In the genomic region with DNA sequence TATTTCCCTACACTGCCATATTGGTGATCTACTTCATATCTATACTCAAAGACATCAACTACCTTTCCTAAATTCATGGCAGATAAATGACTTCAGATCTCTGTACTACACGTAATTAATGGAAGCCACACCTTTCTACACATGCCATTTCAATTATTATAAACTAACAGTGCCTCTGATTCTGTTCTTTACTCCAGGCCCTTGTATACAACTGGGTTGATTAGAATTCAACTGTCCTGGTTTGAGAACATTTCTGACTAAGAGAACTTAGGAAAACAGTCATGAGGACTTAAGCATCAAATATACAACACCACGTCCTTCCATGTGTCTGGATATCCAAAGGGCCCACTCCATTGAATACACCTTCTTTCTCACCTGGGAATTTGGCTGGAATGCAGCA, we compare ENCODE assay signal across 11 cellular contexts. TPM values are rescaled to one million over a fixed set of nuclear protein-coding genes. Genes with fewer than 3 reads are reported as not detected.
A peak's percentile ranks its signal among the peaks of the same experiment; 100 is the strongest.
DNase-seq lines count a peak whose midpoint lies in the region; ATAC-seq, FAIRE-seq and TF ChIP-seq lines count a peak whose summit lies in the region.
"Had no signal": no experiment of that assay in that cellular context is flagged by ENCODE, and none has a peak within 500 bp of the region (broad histone marks: within the 10 kb centered on the region; RNA-seq: fewer than 3 reads in every experiment).

No MANE protein-coding gene starts in this region.

- no peak for FAIRE-seq in GM12878 (lab: Jason Lieb, UNC)

- H3K9ac ChIP-seq in GM23248 (peak overlapping the region; percentile 94), GM12878 (ENCODE audit: control insufficient read depth, insufficient read depth, low read length) (no peak overlapping the region), mesendoderm (ENCODE audit: low read length) (peak overlapping the region; percentile 99)

- intact Hi-C loops in GM12878 (cut with micrococcal nuclease; ENCODE audit: unreplicated experiment) = no loop called here

- H3K9me2 ChIP-seq in GM23248 (ENCODE audit: insufficient read depth) = no peaks in the 10 kb centered on the region

- RAD21 ChIA-PET in GM12878 (lab: Charles Lee; ENCODE audit: unreplicated experiment) = interaction anchor here (0.6 to 1.6 kb wide), 2 partner anchors 24 to 154 kb away, joined by 3 to 6 read pairs; no protein-coding TSS in a partner anchor

- H3K27me3 ChIP-seq in GM23248 (replicated peaks; ENCODE audit: insufficient read depth) (no peaks in the 10 kb centered on the region), GM12878 (replicated peaks in 1 of 2; ENCODE audit: control insufficient read depth in 2 of 2, insufficient read depth in 2 of 2, low read length in 1 of 2) (no peaks in the 10 kb centered on the region), mesendoderm (ENCODE audit: insufficient read depth, low read length, poor library complexity) (no peaks in the 10 kb centered on the region), upper lobe of left lung (no peaks in the 10 kb centered on the region), MG63 (no peaks in the 10 kb centered on the region)

- SMC1A ChIA-PET in GM12878 (lab: Charles Lee; ENCODE audit: uncharacterized antibody, unreplicated experiment) = interaction anchor here (1.5 to 1.7 kb wide), 3 partner anchors 22 to 107 kb away, joined by 4 to 6 read pairs (median 5); no protein-coding TSS in a partner anchor

- H3K18ac ChIP-seq in mesendoderm (ENCODE audit: low read length) = no peak overlapping the region

- CTCF ChIA-PET in GM12878 (lab: Yijun Ruan, JAX) = interaction anchor here (1.2 to 5.3 kb wide), 7 partner anchors 13 to 107 kb away, joined by 5 to 60 read pairs (median 13); no protein-coding TSS in a partner anchor

- H2BK15ac ChIP-seq in mesendoderm (replicated peaks; ENCODE audit: low read depth) = no peak overlapping the region

- H2BK5ac ChIP-seq in mesendoderm (ENCODE audit: low read length) = no peak overlapping the region

- 49 to 51% methylated on average over 2 of the region's 2 CpGs for WGBS in GM23248 (ENCODE audit: low coverage in 1 of 2, low lambda C conversion rate in 2 of 2, missing lambda C conversion rate in 2 of 2), 2 experiments
- 73% methylated on average over 2 of the region's 2 CpGs for WGBS in GM12878 (ENCODE audit: insufficient coverage, insufficient replicate concordance, low lambda C conversion rate, missing lambda C conversion rate)
- WGBS in mesendoderm (ENCODE audit: extremely low coverage, insufficient coverage, low lambda C conversion rate) = no CpG with 5 or more reads among the region's 2 CpGs
- 74 to 78% methylated on average over 2 of the region's 2 CpGs for WGBS in upper lobe of left lung, 2 donors

- peaks cover 14% of the 10 kb centered on the region for H3K79me1 ChIP-seq in mesendoderm (ENCODE audit: low read length)

- H3K4me1 ChIP-seq in GM23248 (ENCODE audit: insufficient read depth) = peaks cover 30% of the 10 kb centered on the region
- H3K4me1 ChIP-seq in GM12878 (ENCODE audit: control insufficient read depth, insufficient read depth, low read length) = peaks cover 3% of the 10 kb centered on the region; the same call in 1 of the 2 replicates
- H3K4me1 ChIP-seq in mesendoderm (ENCODE audit: control insufficient read depth, low read depth, low read length) = peaks cover 9% of the 10 kb centered on the region
- H3K4me1 ChIP-seq in upper lobe of left lung = peaks cover 25 to 67% (median 42%) of the 10 kb centered on the region in 4 donors

- H3K4me2 ChIP-seq in GM23248 (ENCODE audit: unreplicated experiment) = peak overlapping the region; percentile 98
- peak overlapping the region; percentile 88 for H3K4me2 ChIP-seq in GM12878 (ENCODE audit: control insufficient read depth, insufficient read depth)
- H3K4me2 ChIP-seq in mesendoderm (ENCODE audit: low read length) = no peak overlapping the region

- H3K23ac ChIP-seq in mesendoderm (ENCODE audit: low read length) = no peak overlapping the region

- peaks cover 91% of the 10 kb centered on the region for H3K79me2 ChIP-seq in GM23248 (ENCODE audit: insufficient read depth)
- peaks cover 56% of the 10 kb centered on the region for H3K79me2 ChIP-seq in GM12878 (ENCODE audit: control insufficient read depth, insufficient read depth, low read length)
- peaks cover 51% of the 10 kb centered on the region for H3K79me2 ChIP-seq in mesendoderm (ENCODE audit: control insufficient read depth, insufficient read depth, low read length)

- POLR2A ChIA-PET in GM12878 (lab: Charles Lee) = interaction anchor here (1.2 kb wide), 1 partner anchor 493 kb away, joined by 4 read pairs; no protein-coding TSS in a partner anchor

- no peak overlapping the region for H4K8ac ChIP-seq in mesendoderm (ENCODE audit: low read depth, low read length)

- TF ChIP-seq RAD21 in GM12878 (IDR thresholded peaks at IDR 0.05; ENCODE audit: insufficient read depth, low read depth, low read length) = no peak

- H3K56ac ChIP-seq in mesendoderm (ENCODE audit: low read length) = peak overlapping the region; percentile 19

- H3K36me3 ChIP-seq in GM23248 (ENCODE audit: low read depth) (peaks cover 45% of the 10 kb centered on the region), GM12878 (ENCODE audit: control insufficient read depth in 2 of 2, insufficient read depth in 2 of 2, low read length in 1 of 2) (peaks cover 3 to 32% of the 10 kb centered on the region in 2 experiments), mesendoderm (ENCODE audit: control insufficient read depth, insufficient read depth, low read length) (peaks cover 11% of the 10 kb centered on the region), upper lobe of left lung (peaks cover 20 to 59% (median 37%) of the 10 kb centered on the region in 4 donors), MG63 (peaks cover 40% of the 10 kb centered on the region)

- no peak overlapping the region for H4K5ac ChIP-seq in mesendoderm (ENCODE audit: low read length)

- H3K9me3 ChIP-seq in GM23248 (ENCODE audit: low read depth) = no peaks in the 10 kb centered on the region
- H3K9me3 ChIP-seq in GM12878 (replicated peaks; ENCODE audit: control insufficient read depth, insufficient read depth, low read length) = no peaks in the 10 kb centered on the region
- H3K9me3 ChIP-seq in upper lobe of left lung = no peaks in the 10 kb centered on the region
- no peaks in the 10 kb centered on the region for H3K9me3 ChIP-seq in MG63

- TF ChIP-seq CTCF in AG10803 (conservative IDR thresholded peaks at IDR 0.05; ENCODE audit: low read length) (no peak), GM12878 (IDR thresholded peaks at IDR 0.05 in 2 of 3, conservative IDR thresholded peaks at IDR 0.05 in 1 of 3; ENCODE audit: control insufficient read depth in 2 of 3, extremely low read depth in 1 of 3, insufficient read depth in 1 of 3, low read depth in 3 of 3, low read length in 3 of 3) (no peak), upper lobe of left lung (IDR thresholded peaks at IDR 0.05) (no peak)

- TF ChIP-seq EP300 in GM12878 (IDR thresholded peaks at IDR 0.05; ENCODE audit: borderline replicate concordance in 1 of 2, control insufficient read depth in 1 of 2, low read depth in 2 of 2, low read length in 2 of 2) (no peak), upper lobe of left lung (IDR thresholded peaks at IDR 0.05) (no peak)

- H3K4ac ChIP-seq in mesendoderm (ENCODE audit: low read depth, low read length) = no peak overlapping the region

- H2AFZ ChIP-seq in GM23248 (no peak overlapping the region), GM12878 (ENCODE audit: control insufficient read depth, low read depth, low read length) (no peak overlapping the region)

- peaks cover 25% of the 10 kb centered on the region for H3F3A ChIP-seq in GM23248 (ENCODE audit: insufficient read depth)

- in situ Hi-C loops in GM23248 (cut with MboI) (no loop called here), GM12878 (cut with MboI) (no loop called here)

- ATAC-seq in GM12878 = no peak
- no peak for ATAC-seq in upper lobe of left lung (ENCODE audit: low FRiP score in 2 of 2)
- ATAC-seq in GM21515 (IDR thresholded peaks at IDR 0.05; ENCODE audit: unreplicated experiment) = no peak
- ATAC-seq: T-cell had no signal

- H2BK120ac ChIP-seq in mesendoderm (ENCODE audit: low read depth, low read length) = no peak overlapping the region

- H2AK5ac ChIP-seq in mesendoderm (ENCODE audit: low read length) = no peak overlapping the region

- no TSS peak for BruUV-seq in GM12878 (replicated peaks; lab: Mats Ljungman, UMichigan)

- H3K4me3 ChIP-seq in AG10803 (ENCODE audit: low read length) (peak overlapping the region; percentile 97), GM23248 (peak overlapping the region; percentile 98), GM12878 (peak overlapping the region; percentile 92; the same call in 1 of the 2 replicates), mesendoderm (ENCODE audit: low read length) (no peak overlapping the region), upper lobe of left lung (peak overlapping the region in 1 of 4 donors; percentile 74), MG63 (no peak overlapping the region)

- H3K27ac ChIP-seq in GM23248 = no peak overlapping the region
- no peak overlapping the region for H3K27ac ChIP-seq in GM12878 (ENCODE audit: control insufficient read depth, insufficient read depth)
- H3K27ac ChIP-seq in mesendoderm (ENCODE audit: low read depth, low read length) = no peak overlapping the region
- H3K27ac ChIP-seq in upper lobe of left lung = no peak overlapping the region

- DNase-seq in AG10803 (ENCODE audit: low read depth) (no peak), GM23248 (no peak), GM12878 (ENCODE audit: low read depth, low spot score) (no peak), mesendoderm (no peak), upper lobe of left lung (no peak), MG63 (no peak)
- no peak for DNase-seq in stimulated activated CD4-positive, alpha-beta T cell treated with anti-CD3 and anti-CD28 coated beads, Interleukin-1b, Interleukin-23, amount 100 ng/mL, for 48 hours
- DNase-seq: anterior cingulate cortex, NCI-H2029 treated with DMSO at 0.1 percent for 48 hours, T-cell had no signal

- H4K20me1 ChIP-seq in GM23248 (ENCODE audit: insufficient read depth) (peaks cover 8% of the 10 kb centered on the region; the same call in 1 of the 2 replicates), GM12878 (ENCODE audit: control insufficient read depth, insufficient read depth) (0 out of 2 replicates have a peak, but pooled peaks cover 7% of the 10 kb centered on the region)

- TF ChIP-seq POLR2A in GM12878 (IDR thresholded peaks at IDR 0.05; ENCODE audit: low read depth, low read length) = no peak
- no peak for TF ChIP-seq POLR2A in upper lobe of left lung (IDR thresholded peaks at IDR 0.05)

RNA-seq across cellular contexts. Expression of gene ACIN1, which starts 1.8 kb away (rescaled TPM):
- total RNA-seq in GM23248 (2014; rRNA removed; shearing (Covaris generic)) = 61.0 and 63.7 TPM in 2 replicates
- 28.8 and 35.5 TPM in 2 replicates for polyA plus RNA-seq in GM23248 (2016; fragmentation: Nextera tagmentation; extraction: Ambion mirVana)
- 261 and 267 TPM in 2 replicates for total RNA-seq in GM12878 (2013; cell fraction: nucleolus; rRNA removed)
- 96.2 and 100 TPM in 2 replicates for total RNA-seq in GM12878 (2014; rRNA removed)
- total RNA-seq in GM12878 (2014; rRNA removed; fragmentation: Illumina TruSeq; extraction: Trizol) = 86.1 and 86.4 TPM in 2 replicates
- total RNA-seq in GM12878 (2021) = 124 and 130 TPM in 2 replicates
- 61.6 TPM for polyA plus RNA-seq in GM12878 (2011; ENCODE audit: low read depth)
- polyA plus RNA-seq in GM12878 (2011; rRNA removed) = 87.5 and 112 TPM in 2 replicates
- 55.6 and 62.4 TPM in 2 replicates for polyA plus RNA-seq in GM12878 (2011; cell fraction: cytosol; rRNA removed)
- 705 and 814 TPM in 2 replicates for polyA plus RNA-seq in GM12878 (2011; cell fraction: nucleus; rRNA removed)
- 80.4 and 97.4 TPM in 2 replicates for polyA plus RNA-seq in GM12878 (2012)
- polyA plus RNA-seq in GM12878 (2014; fragmentation: Illumina TruSeq; extraction: Trizol) = 148 and 150 TPM in 2 replicates
- 1 to 10 TPM; 4.3 to 9.9 TPM for polyA plus RNA-seq in GM12878 (2014; fragmentation: Nextera tagmentation; extraction: Ambion mirVana)
- polyA plus RNA-seq in GM12878 (2014; rRNA removed) = 117 and 126 TPM in 2 replicates
- 10 to 100 TPM; 42.3 to 44.1 TPM for polyA plus RNA-seq in GM12878 (2016; fragmentation: Nextera tagmentation; extraction: Ambion mirVana)
- 92.8 and 105 TPM in 2 replicates for polyA minus RNA-seq in GM12878 (2011; rRNA and poly(A)+ RNA removed)
- 29.7 and 32.2 TPM in 2 replicates for polyA minus RNA-seq in GM12878 (2011; cell fraction: cytosol; rRNA and poly(A)+ RNA removed)
- polyA minus RNA-seq in GM12878 (2011; cell fraction: nucleus; rRNA and poly(A)+ RNA removed) = 166 and 248 TPM in 2 replicates
- 212 TPM for polyA plus RNA-seq in mesendoderm (2013, experiment 1 of 2)
- 206 TPM for polyA plus RNA-seq in mesendoderm (2013, experiment 2 of 2)
- 100 to 1,000 TPM in 5 of 6 donors, 10 to 100 TPM in 1; 91.1 to 350 (median 139) TPM for total RNA-seq in upper lobe of left lung
- total RNA-seq in MG63 (2014; rRNA removed; shearing (Covaris generic); ENCODE audit: low replicate concordance) = 39.7 and 52.2 TPM in 2 replicates

RNA-seq across cellular contexts. Expression of gene C14orf119, which starts 2.2 kb away (rescaled TPM):
- total RNA-seq in GM23248 (2014; rRNA removed; shearing (Covaris generic)) = 48.7 and 55.5 TPM in 2 replicates
- polyA plus RNA-seq in GM23248 (2016; fragmentation: Nextera tagmentation; extraction: Ambion mirVana) = 157 and 166 TPM in 2 replicates
- 11.1 and 15.9 TPM in 2 replicates for total RNA-seq in GM12878 (2013; cell fraction: nucleolus; rRNA removed)
- 38.8 and 43.7 TPM in 2 replicates for total RNA-seq in GM12878 (2014; rRNA removed)
- total RNA-seq in GM12878 (2014; rRNA removed; fragmentation: Illumina TruSeq; extraction: Trizol) = 36.8 and 40.8 TPM in 2 replicates
- total RNA-seq in GM12878 (2021) = 35.9 and 40.4 TPM in 2 replicates
- polyA plus RNA-seq in GM12878 (2011; ENCODE audit: low read depth) = 26.0 TPM
- polyA plus RNA-seq in GM12878 (2011; rRNA removed) = 44.4 and 65.1 TPM in 2 replicates
- 58.8 and 73.6 TPM in 2 replicates for polyA plus RNA-seq in GM12878 (2011; cell fraction: cytosol; rRNA removed)
- 33.9 and 45.7 TPM in 2 replicates for polyA plus RNA-seq in GM12878 (2011; cell fraction: nucleus; rRNA removed)
- polyA plus RNA-seq in GM12878 (2012) = 24.1 and 34.1 TPM in 2 replicates
- 32.3 and 44.9 TPM in 2 replicates for polyA plus RNA-seq in GM12878 (2014; fragmentation: Illumina TruSeq; extraction: Trizol)
- polyA plus RNA-seq in GM12878 (2014; fragmentation: Nextera tagmentation; extraction: Ambion mirVana) = 100 to 1,000 TPM; 166 to 228 TPM
- 50.1 and 50.7 TPM in 2 replicates for polyA plus RNA-seq in GM12878 (2014; rRNA removed)
- 100 to 1,000 TPM; 104 to 120 TPM for polyA plus RNA-seq in GM12878 (2016; fragmentation: Nextera tagmentation; extraction: Ambion mirVana)
- polyA minus RNA-seq in GM12878 (2011; rRNA and poly(A)+ RNA removed) = 60.8 and 65.4 TPM in 2 replicates
- polyA minus RNA-seq in GM12878 (2011; cell fraction: cytosol; rRNA and poly(A)+ RNA removed) = 8.8 and 11.4 TPM in 2 replicates
- 11.5 and 13.7 TPM in 2 replicates for polyA minus RNA-seq in GM12878 (2011; cell fraction: nucleus; rRNA and poly(A)+ RNA removed)
- 37.0 TPM for polyA plus RNA-seq in mesendoderm (2013, experiment 1 of 2)
- 35.2 TPM for polyA plus RNA-seq in mesendoderm (2013, experiment 2 of 2)
- total RNA-seq in upper lobe of left lung = 10 to 100 TPM in 5 of 6 donors, 1 to 10 TPM in 1; 4.9 to 52.5 (median 35.7) TPM
- total RNA-seq in MG63 (2014; rRNA removed; shearing (Covaris generic); ENCODE audit: low replicate concordance) = 9.6 and 22.8 TPM in 2 replicates

RNA-seq across cellular contexts. Expression of gene CIROP, which starts 11.7 kb away (rescaled TPM):
- not detected in 2 replicates for total RNA-seq in GM23248 (2014; rRNA removed; shearing (Covaris generic))
- 0.09 TPM in 1 of 2 replicates, not detected in the other for polyA plus RNA-seq in GM23248 (2016; fragmentation: Nextera tagmentation; extraction: Ambion mirVana)
- total RNA-seq in GM12878 (2013; cell fraction: nucleolus; rRNA removed) = not detected in 2 replicates
- not detected in 2 replicates for total RNA-seq in GM12878 (2014; rRNA removed)
- total RNA-seq in GM12878 (2014; rRNA removed; fragmentation: Illumina TruSeq; extraction: Trizol) = not detected in 2 replicates
- total RNA-seq in GM12878 (2021) = not detected in 2 replicates
- not detected for polyA plus RNA-seq in GM12878 (2011; ENCODE audit: low read depth)
- polyA plus RNA-seq in GM12878 (2011; rRNA removed) = not detected in 2 replicates
- not detected in 2 replicates for polyA plus RNA-seq in GM12878 (2011; cell fraction: cytosol; rRNA removed)
- not detected in 2 replicates for polyA plus RNA-seq in GM12878 (2011; cell fraction: nucleus; rRNA removed)
- not detected in 2 replicates for polyA plus RNA-seq in GM12878 (2012)
- polyA plus RNA-seq in GM12878 (2014; fragmentation: Illumina TruSeq; extraction: Trizol) = not detected in 2 replicates
- not detected for polyA plus RNA-seq in GM12878 (2014; fragmentation: Nextera tagmentation; extraction: Ambion mirVana)
- not detected in 2 replicates for polyA plus RNA-seq in GM12878 (2014; rRNA removed)
- polyA plus RNA-seq in GM12878 (2016; fragmentation: Nextera tagmentation; extraction: Ambion mirVana) = not detected
- not detected in 2 replicates for polyA minus RNA-seq in GM12878 (2011; rRNA and poly(A)+ RNA removed)
- polyA minus RNA-seq in GM12878 (2011; cell fraction: cytosol; rRNA and poly(A)+ RNA removed) = not detected in 2 replicates
- not detected in 2 replicates for polyA minus RNA-seq in GM12878 (2011; cell fraction: nucleus; rRNA and poly(A)+ RNA removed)
- 0.04 TPM for polyA plus RNA-seq in mesendoderm (2013, experiment 1 of 2)
- polyA plus RNA-seq in mesendoderm (2013, experiment 2 of 2) = 0.06 TPM
- not detected for total RNA-seq in upper lobe of left lung
- not detected in 2 replicates for total RNA-seq in MG63 (2014; rRNA removed; shearing (Covaris generic); ENCODE audit: low replicate concordance)
- total RNA-seq: T-cell had no signal

RNA-seq across cellular contexts. Expression of gene CEBPE, which starts 26.0 kb away (rescaled TPM):
- not detected in 2 replicates for total RNA-seq in GM23248 (2014; rRNA removed; shearing (Covaris generic))
- not detected in 2 replicates for polyA plus RNA-seq in GM23248 (2016; fragmentation: Nextera tagmentation; extraction: Ambion mirVana)
- total RNA-seq in GM12878 (2013; cell fraction: nucleolus; rRNA removed) = not detected in 2 replicates
- total RNA-seq in GM12878 (2014; rRNA removed) = 0.45 TPM in 1 of 2 replicates, not detected in the other
- total RNA-seq in GM12878 (2014; rRNA removed; fragmentation: Illumina TruSeq; extraction: Trizol) = 0.09 TPM in 1 of 2 replicates, not detected in the other
- 0.21 TPM in 1 of 2 replicates, not detected in the other for total RNA-seq in GM12878 (2021)
- polyA plus RNA-seq in GM12878 (2011; ENCODE audit: low read depth) = not detected
- polyA plus RNA-seq in GM12878 (2011; rRNA removed) = not detected in 2 replicates
- polyA plus RNA-seq in GM12878 (2011; cell fraction: cytosol; rRNA removed) = not detected in 2 replicates
- not detected in 2 replicates for polyA plus RNA-seq in GM12878 (2011; cell fraction: nucleus; rRNA removed)
- not detected in 2 replicates for polyA plus RNA-seq in GM12878 (2012)
- not detected in 2 replicates for polyA plus RNA-seq in GM12878 (2014; fragmentation: Illumina TruSeq; extraction: Trizol)
- polyA plus RNA-seq in GM12878 (2014; fragmentation: Nextera tagmentation; extraction: Ambion mirVana) = not detected
- polyA plus RNA-seq in GM12878 (2014; rRNA removed) = 0.23 and 0.24 TPM in 2 replicates
- not detected for polyA plus RNA-seq in GM12878 (2016; fragmentation: Nextera tagmentation; extraction: Ambion mirVana)
- not detected in 2 replicates for polyA minus RNA-seq in GM12878 (2011; rRNA and poly(A)+ RNA removed)
- not detected in 2 replicates for polyA minus RNA-seq in GM12878 (2011; cell fraction: cytosol; rRNA and poly(A)+ RNA removed)
- not detected in 2 replicates for polyA minus RNA-seq in GM12878 (2011; cell fraction: nucleus; rRNA and poly(A)+ RNA removed)
- 0.04 TPM for polyA plus RNA-seq in mesendoderm (2013, experiment 1 of 2)
- polyA plus RNA-seq in mesendoderm (2013, experiment 2 of 2) = 0.07 TPM
- under 1 TPM in 2 of 6 donors, not detected in 4; 0.31 to 0.77 TPM for total RNA-seq in upper lobe of left lung
- not detected in 2 replicates for total RNA-seq in MG63 (2014; rRNA removed; shearing (Covaris generic); ENCODE audit: low replicate concordance)

RNA-seq across cellular contexts. Expression of gene CDH24, which starts 35.8 kb away (rescaled TPM):
- total RNA-seq in GM23248 (2014; rRNA removed; shearing (Covaris generic)) = 3.8 and 5.6 TPM in 2 replicates
- 1.0 and 1.5 TPM in 2 replicates for polyA plus RNA-seq in GM23248 (2016; fragmentation: Nextera tagmentation; extraction: Ambion mirVana)
- total RNA-seq in GM12878 (2013; cell fraction: nucleolus; rRNA removed) = 5.5 and 5.8 TPM in 2 replicates
- total RNA-seq in GM12878 (2014; rRNA removed) = 0.45 and 0.49 TPM in 2 replicates
- 0.23 and 0.36 TPM in 2 replicates for total RNA-seq in GM12878 (2014; rRNA removed; fragmentation: Illumina TruSeq; extraction: Trizol)
- total RNA-seq in GM12878 (2021) = 0.90 and 1.1 TPM in 2 replicates
- polyA plus RNA-seq in GM12878 (2011; ENCODE audit: low read depth) = 0.56 TPM
- 0.65 and 1.4 TPM in 2 replicates for polyA plus RNA-seq in GM12878 (2011; rRNA removed)
- polyA plus RNA-seq in GM12878 (2011; cell fraction: cytosol; rRNA removed) = 1.2 and 2.1 TPM in 2 replicates
- polyA plus RNA-seq in GM12878 (2011; cell fraction: nucleus; rRNA removed) = 18.1 and 19.5 TPM in 2 replicates
- 0.96 and 0.97 TPM in 2 replicates for polyA plus RNA-seq in GM12878 (2012)
- 0.46 and 0.67 TPM in 2 replicates for polyA plus RNA-seq in GM12878 (2014; fragmentation: Illumina TruSeq; extraction: Trizol)
- polyA plus RNA-seq in GM12878 (2014; fragmentation: Nextera tagmentation; extraction: Ambion mirVana) = not detected
- polyA plus RNA-seq in GM12878 (2014; rRNA removed) = 1.2 and 1.5 TPM in 2 replicates
- under 1 TPM; 0.10 to 0.37 TPM for polyA plus RNA-seq in GM12878 (2016; fragmentation: Nextera tagmentation; extraction: Ambion mirVana)
- polyA minus RNA-seq in GM12878 (2011; rRNA and poly(A)+ RNA removed) = 1.1 and 1.3 TPM in 2 replicates
- polyA minus RNA-seq in GM12878 (2011; cell fraction: cytosol; rRNA and poly(A)+ RNA removed) = 0.67 TPM in 1 of 2 replicates, not detected in the other
- 1.3 and 1.6 TPM in 2 replicates for polyA minus RNA-seq in GM12878 (2011; cell fraction: nucleus; rRNA and poly(A)+ RNA removed)
- polyA plus RNA-seq in mesendoderm (2013, experiment 1 of 2) = 11.2 TPM
- 10.8 TPM for polyA plus RNA-seq in mesendoderm (2013, experiment 2 of 2)
- total RNA-seq in upper lobe of left lung = 1 to 10 TPM; 2.0 to 8.0 (median 4.2) TPM
- total RNA-seq in MG63 (2014; rRNA removed; shearing (Covaris generic); ENCODE audit: low replicate concordance) = 1.4 and 1.9 TPM in 2 replicates

Comparison
In these comparisons a context has a peak if more than half of its experiments do, and no peak if none do; other contexts are left out.
1. H3K4me3 ChIP-seq: peak in AG10803 (single experiment), GM23248 (single experiment) and GM12878 (single experiment); none in mesendoderm (single experiment) and MG63 (single experiment).